ENCODE assay signal across 8 cellular contexts in the genomic region with DNA sequence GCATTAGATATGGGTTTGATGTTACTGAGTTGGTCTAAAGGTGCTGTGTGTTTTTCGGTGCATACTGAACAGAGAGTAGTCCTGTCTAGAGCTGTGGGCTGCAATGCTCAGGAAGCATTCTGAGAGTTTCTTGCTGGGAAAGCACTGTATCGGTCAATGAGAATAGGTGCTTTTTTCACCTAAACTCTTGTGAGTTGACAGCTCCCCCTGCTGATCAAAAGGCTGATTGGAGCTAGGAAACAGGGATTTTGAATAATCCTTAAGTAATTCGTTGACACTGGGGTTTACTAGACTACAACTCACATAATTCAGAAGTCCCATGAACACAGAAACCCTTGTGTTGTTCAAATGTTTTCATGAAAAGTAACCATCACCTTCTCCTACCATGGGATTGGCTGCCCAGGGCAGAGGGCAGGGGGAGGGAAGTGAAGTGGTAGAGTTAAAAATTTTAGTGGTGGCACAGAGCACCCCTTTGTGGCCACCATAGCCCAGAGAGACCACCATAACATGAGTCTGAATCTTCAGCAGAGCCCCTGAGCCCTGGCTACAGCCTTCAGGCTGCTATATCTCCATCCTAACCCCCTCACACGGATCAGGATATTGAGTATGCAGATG. TPM values are rescaled to one million over a fixed set of nuclear protein-coding genes. Genes with fewer than 3 reads are reported as not detected.
A peak's percentile ranks its signal among the peaks of the same experiment; 100 is the strongest.
DNase-seq lines count a peak whose midpoint lies in the region; ATAC-seq and TF ChIP-seq lines count a peak whose summit lies in the region.

No MANE protein-coding gene starts in this region.

- H3K27me3 ChIP-seq in DOHH2 (ENCODE audit: control insufficient read depth, low read length): peaks cover 28% of the 10 kb centered on the region

- H3K4me3 ChIP-seq in DOHH2 (ENCODE audit: low read length): no peak overlapping the region

- no peaks in the 10 kb centered on the region for H4K20me1 ChIP-seq in DOHH2 (ENCODE audit: control insufficient read depth, insufficient read depth, low read depth, low read length)

- ATAC-seq in HG03354 (IDR thresholded peaks at IDR 0.05; ENCODE audit: poor library complexity, severe bottlenecking, unreplicated experiment) (peak; percentile 53), GM19328 (IDR thresholded peaks at IDR 0.05; ENCODE audit: unreplicated experiment) (no peak), GM21390 (IDR thresholded peaks at IDR 0.05; ENCODE audit: unreplicated experiment) (no peak)

- H3F3A ChIP-seq in DOHH2 (ENCODE audit: control insufficient read depth, insufficient read depth): no peaks in the 10 kb centered on the region

- H3K4me1 Mint-ChIP-seq in brain: no peaks in the 10 kb centered on the region

- H3K9me3 Mint-ChIP-seq in brain: peaks cover 3 to 9% (median 6%) of the 10 kb centered on the region in 5 experiments

- H3K9me3 ChIP-seq in DOHH2 (ENCODE audit: control insufficient read depth, insufficient read depth, low read length): no peaks in the 10 kb centered on the region

- TF ChIP-seq CTCF in DOHH2 (IDR thresholded peaks at IDR 0.05; ENCODE audit: low read depth, low read length, poor library complexity, severe bottlenecking) (peak; percentile 75), brain (conservative IDR thresholded peaks at IDR 0.05) (peak; percentile 72 to 83)

- no peak overlapping the region for H3K27ac ChIP-seq in DOHH2 (ENCODE audit: low read depth, low read length)

- no peaks in the 10 kb centered on the region for H3K79me2 ChIP-seq in DOHH2 (ENCODE audit: control insufficient read depth, low read length)

- H3K36me3 Mint-ChIP-seq in brain: peaks cover 21% of the 10 kb centered on the region

- no peaks in the 10 kb centered on the region for H3K9me2 ChIP-seq in DOHH2 (replicated peaks; ENCODE audit: control insufficient read depth, low read length)

- no peak overlapping the region for H3K4me3 Mint-ChIP-seq in brain

- peak; percentile 57 to 58 for DNase-seq in SHP77 (lab: John Stamatoyannopoulos, UW)
- DNase-seq in iPS-NIHi7 (ENCODE audit: extremely low spot score): peak; percentile 78
- peak; percentile 34 for DNase-seq in stimulated activated CD8-positive, alpha-beta memory T cell treated with anti-CD3 and anti-CD28 coated beads, Interleukin-12 subunit alpha, Interleukin-12 subunit beta, amount 100 ng/mL, for 1 hour (ENCODE audit: low read depth)

- H3K4me1 ChIP-seq in DOHH2 (ENCODE audit: control insufficient read depth, low read length): no peaks in the 10 kb centered on the region

- H3K36me3 ChIP-seq in DOHH2 (ENCODE audit: control insufficient read depth, low read length): no peaks in the 10 kb centered on the region

- H3K4me2 ChIP-seq in DOHH2 (ENCODE audit: low read length): no peak overlapping the region

- H3K27ac Mint-ChIP-seq in brain: no peak overlapping the region

- H3K27me3 Mint-ChIP-seq in brain: no peaks in the 10 kb centered on the region

RNA-seq across cellular contexts. Expression of a gene that starts 13.0 kb away (rescaled TPM):
- polyA plus RNA-seq in brain (ENCODE audit: insufficient read depth, low read depth, low replicate concordance): 60.3 TPM

RNA-seq across cellular contexts. Expression of a gene that starts 19.0 kb away (rescaled TPM):
- polyA plus RNA-seq in brain (ENCODE audit: insufficient read depth, low read depth, low replicate concordance): 25.2 TPM
